ENCODE assay signal across 8 cellular contexts in genomic region chr22:37544955-37545702, GRCh38. TPM values are rescaled to one million over a fixed set of nuclear protein-coding genes. Genes with fewer than 3 reads are reported as not detected.
DNase-seq lines count a peak whose midpoint lies in the region; ATAC-seq and TF ChIP-seq lines count a peak whose summit lies in the region.

No MANE protein-coding gene starts in this region.

- DNase-seq in ELF-1 (ENCODE audit: low read depth, low spot score), result peak; percentile 93
- peak; percentile 75 for DNase-seq in MG63
- DNase-seq in activated CD8-positive, alpha-beta T cell treated with anti-CD3 and anti-CD28 coated beads for 36 hours, result peak; percentile 80
- DNase-seq in erythroblast (lab: John Stamatoyannopoulos, UW), result peak; percentile 31 to 69
- DNase-seq in NCI-H774 (lab: John Stamatoyannopoulos, UW), result no peak
- DNase-seq in NCI-H146 (lab: John Stamatoyannopoulos, UW), result no peak

- peak; percentile 76 for TF ChIP-seq CTCF in activated CD8-positive, alpha-beta T cell treated with anti-CD3 and anti-CD28 coated beads for 36 hours (IDR thresholded peaks at IDR 0.05)

- H3K9me3 ChIP-seq in MG63, result no peaks in the 10 kb centered on the region
- H3K9me3 ChIP-seq in muscle layer of duodenum (ENCODE audit: control insufficient read depth in 1 of 2, low read length in 2 of 2), result no peaks in the 10 kb centered on the region

- H3K9me3 Mint-ChIP-seq in activated CD8-positive, alpha-beta T cell treated with anti-CD3 and anti-CD28 coated beads for 36 hours, result no peaks in the 10 kb centered on the region

- no peak overlapping the region for H3K27ac Mint-ChIP-seq in activated CD8-positive, alpha-beta T cell treated with anti-CD3 and anti-CD28 coated beads for 36 hours

- H3K4me1 Mint-ChIP-seq in activated CD8-positive, alpha-beta T cell treated with anti-CD3 and anti-CD28 coated beads for 36 hours (ENCODE audit: low read depth), result peaks cover 28% of the 10 kb centered on the region

- POLR2A ChIA-PET in activated CD8-positive, alpha-beta T cell treated with anti-CD3 and anti-CD28 coated beads for 36 hours (lab: Charles Lee), result interaction anchor here (1.3 to 1.4 kb wide), 3 partner anchors 22 to 47 kb away, joined by 4 read pairs; no protein-coding TSS in a partner anchor

- H3K27me3 Mint-ChIP-seq in activated CD8-positive, alpha-beta T cell treated with anti-CD3 and anti-CD28 coated beads for 36 hours, result peaks cover 18% of the 10 kb centered on the region

- peaks cover 4 to 30% of the 10 kb centered on the region in 2 donors for H3K4me1 ChIP-seq in muscle layer of duodenum (ENCODE audit: control insufficient read depth in 1 of 2, insufficient read depth in 2 of 2, low read length in 2 of 2)

- no peak overlapping the region for H3K4me3 Mint-ChIP-seq in activated CD8-positive, alpha-beta T cell treated with anti-CD3 and anti-CD28 coated beads for 36 hours

- H3K4me3 ChIP-seq in MG63 (no peak overlapping the region), muscle layer of duodenum (ENCODE audit: low read depth in 1 of 2, low read length in 2 of 2) (peak overlapping the region in 1 of 2 donors; percentile 45)

- CTCF ChIA-PET in activated CD8-positive, alpha-beta T cell treated with anti-CD3 and anti-CD28 coated beads for 36 hours (lab: Charles Lee), result interaction anchor here (0.6 to 15.0 kb wide), 5 partner anchors 19 to 54 kb away, joined by 3 to 501 read pairs (median 6); partner anchors contain the start of gene CDC42EP1

- H3K36me3 Mint-ChIP-seq in activated CD8-positive, alpha-beta T cell treated with anti-CD3 and anti-CD28 coated beads for 36 hours (ENCODE audit: low read depth), result no peaks in the 10 kb centered on the region

- ATAC-seq in activated CD8-positive, alpha-beta T cell treated with anti-CD3 and anti-CD28 coated beads for 36 hours, result peak; percentile 57

- no peaks in the 10 kb centered on the region for H3K36me3 ChIP-seq in MG63
- no peaks in the 10 kb centered on the region for H3K36me3 ChIP-seq in muscle layer of duodenum (ENCODE audit: control insufficient read depth in 1 of 2, insufficient read depth in 2 of 2, low read length in 2 of 2)

- H3K27ac ChIP-seq in muscle layer of duodenum (ENCODE audit: low read length) (peak overlapping the region; percentile 74), temporal lobe (ENCODE audit: low read depth, low read length) (peak overlapping the region; percentile 96)

- H3K27me3 ChIP-seq in MG63, result no peaks in the 10 kb centered on the region
- H3K27me3 ChIP-seq in muscle layer of duodenum (ENCODE audit: low read depth, low read length), result no peaks in the 10 kb centered on the region

- TF ChIP-seq POLR2A in erythroblast (IDR thresholded peaks at IDR 0.05; ENCODE audit: low read length), result no peak

- intact Hi-C loops in activated CD8-positive, alpha-beta T cell treated with anti-CD3 and anti-CD28 coated beads for 36 hours (cut with micrococcal nuclease), result no loop called here

RNA-seq across cellular contexts. Expression of gene CDC42EP1, which starts 15.2 kb away (rescaled TPM):
- 31.6 and 38.5 TPM in 2 replicates for total RNA-seq in MG63 (2014; rRNA removed; shearing (Covaris generic); ENCODE audit: low replicate concordance)
- under 1 TPM; 0.59 to 0.72 TPM for total RNA-seq in activated CD8-positive, alpha-beta T cell treated with anti-CD3 and anti-CD28 coated beads for 36 hours
- total RNA-seq in temporal lobe, result 3.4 TPM

RNA-seq across cellular contexts. Expression of gene CARD10, which starts 25.9 kb away (rescaled TPM):
- total RNA-seq in MG63 (2014; rRNA removed; shearing (Covaris generic); ENCODE audit: low replicate concordance), result 17.1 and 18.9 TPM in 2 replicates
- total RNA-seq in activated CD8-positive, alpha-beta T cell treated with anti-CD3 and anti-CD28 coated beads for 36 hours, result under 1 TPM; 0.09 to 0.18 TPM
- total RNA-seq in temporal lobe, result 4.7 TPM

RNA-seq across cellular contexts. Expression of gene LGALS2, which starts 34.8 kb away (rescaled TPM):
- total RNA-seq in MG63 (2014; rRNA removed; shearing (Covaris generic); ENCODE audit: low replicate concordance), result not detected in 2 replicates
- not detected for total RNA-seq in activated CD8-positive, alpha-beta T cell treated with anti-CD3 and anti-CD28 coated beads for 36 hours
- total RNA-seq in temporal lobe, result not detected

RNA-seq across cellular contexts. Expression of gene MFNG, which starts 58.9 kb away (rescaled TPM):
- 0.27 and 0.66 TPM in 2 replicates for total RNA-seq in MG63 (2014; rRNA removed; shearing (Covaris generic); ENCODE audit: low replicate concordance)
- total RNA-seq in activated CD8-positive, alpha-beta T cell treated with anti-CD3 and anti-CD28 coated beads for 36 hours, result 100 to 1,000 TPM; 155 to 160 TPM
- total RNA-seq in temporal lobe, result 1.5 TPM

Comparison
In these comparisons a context has a peak if more than half of its experiments do, and no peak if none do; other contexts are left out.
1. DNase-seq: peak in ELF-1 (single experiment), MG63 (single experiment), activated CD8-positive, alpha-beta T cell treated with anti-CD3 and anti-CD28 coated beads for 36 hours (single experiment) and erythroblast (2 of 2); none in NCI-H774 (single experiment) and NCI-H146 (single experiment).